Comparison of ENCODE assay signal across 27 cellular contexts in genomic region chr1:91759076-91759475, GRCh38.
DNase-seq lines count a peak whose midpoint lies in the region; TF ChIP-seq lines count a peak whose summit lies in the region.
"Had no signal": no experiment of that assay in that cellular context is flagged by ENCODE, and none has a peak within 500 bp of the region (broad histone marks: within the 10 kb centered on the region; RNA-seq: fewer than 3 reads in every experiment).

No MANE protein-coding gene starts in this region.

- H3K9ac ChIP-seq in mammary epithelial cell (ENCODE audit: insufficient read depth, low read length) = no peak overlapping the region
- H3K9ac ChIP-seq: SK-N-SH had no signal

- 64% methylated on average over 2 of the region's 2 CpGs for whole genome bisulfite sequencing in mammary epithelial cell (ENCODE audit: low coverage, missing lambda C conversion rate)
- WGBS in tibial nerve, 2 donors = 35 to 40% methylated on average over 2 of the region's 2 CpGs

- H3K9me3 Mint-ChIP-seq in MCF 10A (ENCODE audit: unreplicated experiment) = no peaks in the 10 kb centered on the region
- no peaks in the 10 kb centered on the region for H3K9me3 Mint-ChIP-seq in nephron
- H3K9me3 Mint-ChIP-seq: CD4-positive, CD25-positive, alpha-beta regulatory T cell; central memory CD8-positive, alpha-beta T cell had no signal

- CTCF ChIA-PET in MCF 10A (lab: Yijun Ruan, JAX) (interaction anchor here (0.7 to 1.7 kb wide), 3 partner anchors 9 to 229 kb away, joined by 3 to 6 read pairs (median 4); no protein-coding TSS in a partner anchor), mammary epithelial cell (lab: Charles Lee; ENCODE audit: low non-redundant PET) (no interaction called here)

- H4K20me1 ChIP-seq in mammary epithelial cell (ENCODE audit: insufficient read depth, low read length) = peaks cover 3% of the 10 kb centered on the region

- dilution Hi-C loops in mammary epithelial cell (cut with HindIII; ENCODE audit: low sequenced_read_pairs) = no loop called here

- no peak overlapping the region for H3K4me2 ChIP-seq in mammary epithelial cell (ENCODE audit: insufficient read depth, low read depth, low read length)
- H3K4me2 ChIP-seq: SK-N-SH had no signal

- POLR2A ChIA-PET in MCF 10A (lab: Yijun Ruan, JAX) = interaction anchor here (0.6 to 1.2 kb wide), 2 partner anchors 22 to 173 kb away, joined by 3 to 7 read pairs; no protein-coding TSS in a partner anchor

- H3K4me3 Mint-ChIP-seq in MCF 10A (ENCODE audit: unreplicated experiment) = no peak overlapping the region
- H3K4me3 Mint-ChIP-seq in nephron = no peak overlapping the region
- H3K4me3 Mint-ChIP-seq: activated CD8-positive, alpha-beta T cell treated with anti-CD3 and anti-CD28 coated beads, Interleukin-2, amount 10 ng/mL, durations not matched to agents 7 days and 5 days; CD4-positive, CD25-positive, alpha-beta regulatory T cell; central memory CD8-positive, alpha-beta T cell; stimulated activated effector memory CD8-positive, alpha-beta T cell treated with anti-CD3 and anti-CD28 coated beads, Interleukin-12 subunit alpha, Interleukin-12 subunit beta, amount 100 ng/mL, for 72 hours; T-helper 17 cell had no signal

- H3K27me3 ChIP-seq in mammary epithelial cell (ENCODE audit: insufficient read depth, low read length) (peaks cover 29% of the 10 kb centered on the region), tibial nerve (no peaks in the 10 kb centered on the region), WERI-Rb-1 (ENCODE audit: insufficient read depth, low read depth, severe bottlenecking) (no peaks in the 10 kb centered on the region)
- H3K27me3 ChIP-seq: dorsolateral prefrontal cortex, heart left ventricle had no signal

- H3K36me3 ChIP-seq in mammary epithelial cell (ENCODE audit: insufficient read depth, low read length) = no peaks in the 10 kb centered on the region
- H3K36me3 ChIP-seq in tibial nerve = no peaks in the 10 kb centered on the region
- H3K36me3 ChIP-seq in WERI-Rb-1 = no peaks in the 10 kb centered on the region

- BruUV-seq in MCF 10A (replicated peaks; lab: Mats Ljungman, UMichigan) (no TSS peak), mammary epithelial cell (replicated peaks; lab: Mats Ljungman, UMichigan) (no TSS peak)

- no peak for DNase-seq in MCF 10A (ENCODE audit: unreplicated experiment)
- DNase-seq in mammary epithelial cell = no peak
- DNase-seq in foreskin melanocyte = peak; percentile 57
- no peak for DNase-seq in tibial nerve (ENCODE audit: low spot score in 2 of 2)
- no peak for DNase-seq in WERI-Rb-1
- DNase-seq in activated gamma-delta T cell treated with Interleukin-2 at 50 U/mL for 16 hours = no peak
- DNase-seq in glomerular visceral epithelial cell (ENCODE audit: extremely low spot score) = no peak
- DNase-seq: activated CD8-positive, alpha-beta T cell treated with anti-CD3 and anti-CD28 coated beads, Interleukin-2, amount 10 ng/mL, durations not matched to agents 7 days and 5 days; activated effector memory CD4-positive, alpha-beta T cell treated with Interleukin-2 at 50 U/mL for 16 hours; CD4-positive, CD25-positive, alpha-beta regulatory T cell; dorsolateral prefrontal cortex; HCEC 1CT; heart left ventricle; kidney glomerular epithelial cell; NCI-H1105 treated with DMSO at 0.1 percent for 48 hours; NCI-H1930; NCI-H2227 treated with DMSO at 0.1 percent for 48 hours; NCI-H69; retina; SK-N-SH; stimulated activated CD4-positive, alpha-beta T cell treated with anti-CD3 and anti-CD28 coated beads, Interleukin-12 subunit alpha, Interleukin-12 subunit beta, amount 100 ng/mL, for 4 hours; stimulated activated CD4-positive, alpha-beta T cell treated with anti-CD3 and anti-CD28 coated beads, Interleukin-4, amount 100 ng/mL, for 1 hour; T-helper 17 cell had no signal

- TF ChIP-seq POLR2A in tibial nerve (IDR thresholded peaks at IDR 0.05) = no peak

- H3K4me3 ChIP-seq in mammary epithelial cell (replicated peaks in 1 of 3; ENCODE audit: insufficient read depth in 1 of 3, low read depth in 2 of 3, low read length in 3 of 3) (no peak overlapping the region), tibial nerve (no peak overlapping the region), WERI-Rb-1 (ENCODE audit: low read depth, low read length) (no peak overlapping the region)
- H3K4me3 ChIP-seq: dorsolateral prefrontal cortex, heart left ventricle, K562 had no signal

- H3K79me2 ChIP-seq in mammary epithelial cell (ENCODE audit: insufficient read depth, low read length) = no peaks in the 10 kb centered on the region

- peaks cover 23% of the 10 kb centered on the region for H3K36me3 Mint-ChIP-seq in MCF 10A (ENCODE audit: insufficient read depth, unreplicated experiment)
- H3K36me3 Mint-ChIP-seq in nephron (ENCODE audit: low read depth) = peaks cover 11% of the 10 kb centered on the region

- H3K9me3 ChIP-seq in mammary epithelial cell (replicated peaks; ENCODE audit: insufficient read depth, low read length) (no peaks in the 10 kb centered on the region), tibial nerve (no peaks in the 10 kb centered on the region), WERI-Rb-1 (ENCODE audit: severe bottlenecking) (no peaks in the 10 kb centered on the region)
- H3K9me3 ChIP-seq: heart left ventricle, SK-N-SH had no signal

- no peak for TF ChIP-seq EP300 in tibial nerve (IDR thresholded peaks at IDR 0.05)

- H3K27ac Mint-ChIP-seq in MCF 10A (ENCODE audit: low read depth, unreplicated experiment) (peak overlapping the region; percentile 18), nephron (peak overlapping the region in 2 of 3 experiments; percentile 88 to 89)
- H3K27ac Mint-ChIP-seq: activated CD8-positive, alpha-beta T cell treated with anti-CD3 and anti-CD28 coated beads, Interleukin-2, amount 10 ng/mL, durations not matched to agents 7 days and 5 days; stimulated activated effector memory CD8-positive, alpha-beta T cell treated with anti-CD3 and anti-CD28 coated beads, Interleukin-12 subunit alpha, Interleukin-12 subunit beta, amount 100 ng/mL, for 72 hours; T-helper 17 cell had no signal

- H2AFZ ChIP-seq in mammary epithelial cell (ENCODE audit: low read depth, low read length) = no peak overlapping the region

- TF ChIP-seq CTCF in MCF 10A (IDR thresholded peaks at IDR 0.05; ENCODE audit: unreplicated experiment) = no peak
- no peak for TF ChIP-seq CTCF in mammary epithelial cell (conservative IDR thresholded peaks at IDR 0.05 in 1 of 2, IDR thresholded peaks at IDR 0.05 in 1 of 2; ENCODE audit: extremely low read depth in 1 of 2, insufficient read depth in 1 of 2, low read depth in 1 of 2, low read length in 2 of 2)
- TF ChIP-seq CTCF in nephron (IDR thresholded peaks at IDR 0.05; ENCODE audit: unreplicated experiment in 3 of 3) = no peak
- TF ChIP-seq CTCF in tibial nerve (IDR thresholded peaks at IDR 0.05) = no peak
- TF ChIP-seq CTCF in WERI-Rb-1 (IDR thresholded peaks at IDR 0.05; ENCODE audit: low read depth, low read length) = no peak

- in situ Hi-C loops in mammary epithelial cell (cut with MboI; ENCODE audit: low sequenced_read_pairs in 2 of 2) = no loop called here

- H3K4me1 ChIP-seq in mammary epithelial cell (ENCODE audit: insufficient read depth, low read length) = no peaks in the 10 kb centered on the region
- H3K4me1 ChIP-seq in tibial nerve = peaks cover 0 to 93% (median 40%) of the 10 kb centered on the region in 4 donors

- no peak overlapping the region for H3K27ac ChIP-seq in mammary epithelial cell (ENCODE audit: insufficient read depth, low read depth, low read length)
- H3K27ac ChIP-seq in tibial nerve = peak overlapping the region; percentile 35 to 84 (median 62)
- no peak overlapping the region for H3K27ac ChIP-seq in WERI-Rb-1
- H3K27ac ChIP-seq: dorsolateral prefrontal cortex had no signal

- H3K4me1 Mint-ChIP-seq in MCF 10A (ENCODE audit: insufficient read depth, unreplicated experiment) = peaks cover 4% of the 10 kb centered on the region
- H3K4me1 Mint-ChIP-seq in nephron = peaks cover 55% of the 10 kb centered on the region

- no peaks in the 10 kb centered on the region for H3K27me3 Mint-ChIP-seq in MCF 10A (ENCODE audit: insufficient read depth, unreplicated experiment)
- no peaks in the 10 kb centered on the region for H3K27me3 Mint-ChIP-seq in nephron (ENCODE audit: low read depth)
- H3K27me3 Mint-ChIP-seq: CD4-positive, CD25-positive, alpha-beta regulatory T cell; central memory CD8-positive, alpha-beta T cell; T-helper 17 cell had no signal

- intact Hi-C loops in MCF 10A (cut with micrococcal nuclease) = no loop called here
- intact Hi-C loops in mammary epithelial cell (cut with micrococcal nuclease) = no loop called here

Comparison
In these comparisons a context has a peak if more than half of its experiments do, and no peak if none do; other contexts are left out.
1. H3K27ac ChIP-seq: peak in tibial nerve (4 of 4); none in mammary epithelial cell (single experiment) and WERI-Rb-1 (single experiment).